ENCODE assay signal across 11 cellular contexts in genomic region chr14:103115086-103115679, GRCh38. TPM values are rescaled to one million over a fixed set of nuclear protein-coding genes. Genes with fewer than 3 reads are reported as not detected.
A peak's percentile ranks its signal among the peaks of the same experiment; 100 is the strongest.
DNase-seq lines count a peak whose midpoint lies in the region; ATAC-seq, FAIRE-seq and TF ChIP-seq lines count a peak whose summit lies in the region.
"Not testable (repeated sequence)": the region's sequence is repeated elsewhere in the genome, so short reads cannot be mapped to it uniquely, and the experiment has no call there.
"Had no signal": no experiment of that assay in that cellular context is flagged by ENCODE, and none has a peak within 500 bp of the region (broad histone marks: within the 10 kb centered on the region; RNA-seq: fewer than 3 reads in every experiment).

No MANE protein-coding gene starts in this region.

- not testable (repeated sequence) for H3K36me3 ChIP-seq in GM12878 (ENCODE audit: control insufficient read depth in 2 of 2, insufficient read depth in 2 of 2, low read length in 1 of 2); gastroesophageal sphincter; mucosa of rectum (ENCODE audit: control insufficient read depth in 2 of 2, insufficient read depth in 2 of 2, low read length in 2 of 2); skeletal muscle tissue (ENCODE audit: control insufficient read depth in 3 of 3, insufficient read depth in 3 of 3, low read length in 3 of 3); uterus

- H3K4me3 ChIP-seq in GM12878; skeletal muscle tissue (ENCODE audit: low read length in 3 of 3); uterus: not testable (repeated sequence)
- H3K4me3 ChIP-seq in gastroesophageal sphincter (peak overlapping the region in 1 of 2 donors; percentile 30), mucosa of rectum (ENCODE audit: low read length in 2 of 2) (peak overlapping the region in 1 of 2 donors; percentile 71)

- H3K36me3 Mint-ChIP-seq in activated CD4-positive, alpha-beta memory T cell treated with anti-CD3 and anti-CD28 coated beads for 36 hours, result not testable (repeated sequence)

- H3K9me3 Mint-ChIP-seq in activated CD4-positive, alpha-beta memory T cell treated with anti-CD3 and anti-CD28 coated beads for 36 hours, result not testable (repeated sequence)

- 38% methylated on average over 12 of the region's 12 CpGs for WGBS in GM12878 (ENCODE audit: insufficient coverage, insufficient replicate concordance, low lambda C conversion rate, missing lambda C conversion rate)
- 44 to 78% methylated on average over 6 to 7 of the region's 12 CpGs for WGBS in gastroesophageal sphincter (ENCODE audit: low coverage in 1 of 2), 2 donors

- not testable (repeated sequence) for H3K79me2 ChIP-seq in GM12878 (ENCODE audit: control insufficient read depth, insufficient read depth, low read length)

- not testable (repeated sequence) for H3K27ac Mint-ChIP-seq in activated CD4-positive, alpha-beta memory T cell treated with anti-CD3 and anti-CD28 coated beads for 36 hours

- H2AFZ ChIP-seq in GM12878 (ENCODE audit: control insufficient read depth, low read depth, low read length), result peak overlapping the region; percentile 59

- not testable (repeated sequence) for TF ChIP-seq POLR2A in GM12891 (IDR thresholded peaks at IDR 0.05; ENCODE audit: low read depth, low read length); GM12878 (IDR thresholded peaks at IDR 0.05; ENCODE audit: low read depth, low read length); gastroesophageal sphincter (IDR thresholded peaks at IDR 0.05); uterus (IDR thresholded peaks at IDR 0.05)

- not testable (repeated sequence) for H3K9me3 ChIP-seq in GM12878 (replicated peaks; ENCODE audit: control insufficient read depth, insufficient read depth, low read length); gastroesophageal sphincter; mucosa of rectum (ENCODE audit: control insufficient read depth in 2 of 2, low read length in 2 of 2); skeletal muscle tissue (ENCODE audit: control insufficient read depth in 3 of 3, low read length in 3 of 3); uterus

- in situ Hi-C loops in GM12878 (cut with MboI), result not testable (repeated sequence)

- TF ChIP-seq EP300 in GM12878 (IDR thresholded peaks at IDR 0.05; ENCODE audit: borderline replicate concordance in 1 of 2, control insufficient read depth in 1 of 2, low read depth in 2 of 2, low read length in 2 of 2); gastroesophageal sphincter (IDR thresholded peaks at IDR 0.05): not testable (repeated sequence)

- POLR2A ChIA-PET in activated CD4-positive, alpha-beta memory T cell treated with anti-CD3 and anti-CD28 coated beads for 36 hours (lab: Charles Lee), result not testable (repeated sequence)
- POLR2A ChIA-PET in GM12878 (lab: Charles Lee), result interaction anchor here (1.2 kb wide), 1 partner anchor 9 kb away, joined by 3 read pairs; no protein-coding TSS in a partner anchor

- not testable (repeated sequence) for H3K27me3 ChIP-seq in GM12878 (replicated peaks in 1 of 2; ENCODE audit: control insufficient read depth in 2 of 2, insufficient read depth in 2 of 2, low read length in 1 of 2); mucosa of rectum (ENCODE audit: control insufficient read depth in 2 of 2, insufficient read depth in 2 of 2, low read length in 2 of 2); skeletal muscle tissue (ENCODE audit: control insufficient read depth in 3 of 3, insufficient read depth in 3 of 3, low read length in 3 of 3); uterus
- H3K27me3 ChIP-seq in gastroesophageal sphincter, result peaks cover 21% of the 10 kb centered on the region

- CTCF ChIA-PET in activated CD4-positive, alpha-beta memory T cell treated with anti-CD3 and anti-CD28 coated beads for 36 hours (lab: Charles Lee), result interaction anchor here (1.4 to 1.6 kb wide), 2 partner anchors 10 to 11 kb away, joined by 8 read pairs; no protein-coding TSS in a partner anchor
- CTCF ChIA-PET in GM12878 (lab: Yijun Ruan, JAX), result interaction anchor here (1.0 to 2.5 kb wide), 4 partner anchors 10 to 66 kb away, joined by 3 to 16 read pairs (median 12); no protein-coding TSS in a partner anchor

- H3K4me1 Mint-ChIP-seq in activated CD4-positive, alpha-beta memory T cell treated with anti-CD3 and anti-CD28 coated beads for 36 hours (ENCODE audit: low read depth), result not testable (repeated sequence)

- H3K27ac ChIP-seq in GM12878 (ENCODE audit: control insufficient read depth, insufficient read depth) (peak overlapping the region; percentile 79), gastroesophageal sphincter (peak overlapping the region in 3 of 4 donors; percentile 54 to 64 (median 61)), mucosa of rectum (ENCODE audit: low read depth in 2 of 2, low read length in 2 of 2) (peak overlapping the region; percentile 57 to 63), uterus (peak overlapping the region; percentile 67 to 72)
- not testable (repeated sequence) for H3K27ac ChIP-seq in skeletal muscle tissue (ENCODE audit: low read depth, low read length)

- intact Hi-C loops in activated CD4-positive, alpha-beta memory T cell treated with anti-CD3 and anti-CD28 coated beads for 36 hours (cut with micrococcal nuclease); GM12878 (cut with micrococcal nuclease; ENCODE audit: unreplicated experiment); uterus (cut with DNase I; ENCODE audit: low total_unique reads): not testable (repeated sequence)

- not testable (repeated sequence) for TF ChIP-seq RAD21 in GM12878 (IDR thresholded peaks at IDR 0.05; ENCODE audit: insufficient read depth, low read depth, low read length)

- SMC1A ChIA-PET in GM12878 (lab: Charles Lee; ENCODE audit: uncharacterized antibody, unreplicated experiment), result interaction anchor here (1.3 to 2.5 kb wide), 2 partner anchors 10 to 26 kb away, joined by 4 to 11 read pairs; no protein-coding TSS in a partner anchor

- not testable (repeated sequence) for H3K4me3 Mint-ChIP-seq in activated CD4-positive, alpha-beta memory T cell treated with anti-CD3 and anti-CD28 coated beads for 36 hours

- peak; percentile 32 for ATAC-seq in GM12878
- not testable (repeated sequence) for ATAC-seq in gastroesophageal sphincter

- H3K9ac ChIP-seq in GM12878 (ENCODE audit: control insufficient read depth, insufficient read depth, low read length), result peak overlapping the region; percentile 24; the same call in 1 of the 2 replicates
- H3K9ac ChIP-seq in mucosa of rectum (ENCODE audit: low read depth in 1 of 2, low read length in 2 of 2), result peak overlapping the region in 1 of 2 donors; percentile 3
- H3K9ac ChIP-seq in skeletal muscle tissue (ENCODE audit: low read depth in 1 of 3, low read length in 3 of 3), result peak overlapping the region in 2 of 3 donors; percentile 14 to 33

- H4K20me1 ChIP-seq in GM12878 (ENCODE audit: control insufficient read depth, insufficient read depth), result not testable (repeated sequence)

- not testable (repeated sequence) for BruUV-seq in GM12878 (replicated peaks; lab: Mats Ljungman, UMichigan)

- not testable (repeated sequence) for H3K27me3 Mint-ChIP-seq in activated CD4-positive, alpha-beta memory T cell treated with anti-CD3 and anti-CD28 coated beads for 36 hours

- not testable (repeated sequence) for TF ChIP-seq CTCF in GM12878 (IDR thresholded peaks at IDR 0.05 in 2 of 3, conservative IDR thresholded peaks at IDR 0.05 in 1 of 3; ENCODE audit: control insufficient read depth in 2 of 3, extremely low read depth in 1 of 3, insufficient read depth in 1 of 3, low read depth in 3 of 3, low read length in 3 of 3); gastroesophageal sphincter (IDR thresholded peaks at IDR 0.05); uterus (IDR thresholded peaks at IDR 0.05)

- FAIRE-seq in GM12891 (lab: Jason Lieb, UNC), result peak; percentile 75
- FAIRE-seq in GM12878 (lab: Jason Lieb, UNC), result not testable (repeated sequence)

- H3K4me2 ChIP-seq in GM12878 (ENCODE audit: control insufficient read depth, insufficient read depth), result peak overlapping the region; percentile 85

- RAD21 ChIA-PET in GM12878 (lab: Charles Lee; ENCODE audit: unreplicated experiment), result interaction anchor here (1.4 to 1.7 kb wide), 2 partner anchors 10 to 27 kb away, joined by 6 to 8 read pairs; no protein-coding TSS in a partner anchor

- H3K4me1 ChIP-seq in GM12878 (ENCODE audit: control insufficient read depth, insufficient read depth, low read length), result peaks cover 58% of the 10 kb centered on the region
- H3K4me1 ChIP-seq in gastroesophageal sphincter, result peaks cover 0 to 67% (median 21%) of the 10 kb centered on the region in 3 donors
- peaks cover 19 to 20% of the 10 kb centered on the region in 2 donors for H3K4me1 ChIP-seq in mucosa of rectum (ENCODE audit: control insufficient read depth in 2 of 2, insufficient read depth in 2 of 2, low read length in 2 of 2)
- peaks cover 41 to 47% (median 43%) of the 10 kb centered on the region in 3 donors for H3K4me1 ChIP-seq in skeletal muscle tissue (ENCODE audit: control insufficient read depth in 3 of 3, insufficient read depth in 3 of 3, low read length in 3 of 3)
- peaks cover 0 to 15% of the 10 kb centered on the region in 2 donors for H3K4me1 ChIP-seq in uterus

- not testable (repeated sequence) for DNase-seq in GM12891 (ENCODE audit: insufficient read length, low spot score); GM12878 (ENCODE audit: low read depth, low spot score); uterus
- DNase-seq in OCI-M1 (lab: John Stamatoyannopoulos, UW), result peak; percentile 81
- peak; percentile 33 for DNase-seq in activated CD4-positive, alpha-beta memory T cell treated with anti-CD3 and anti-CD28 coated beads for 36 hours

RNA-seq across cellular contexts. Expression of gene TNFAIP2, which starts 8.1 kb away (rescaled TPM):
- polyA plus RNA-seq in GM12891 (2012; ENCODE audit: low read depth, missing spikeins), result 68.7 TPM
- total RNA-seq in activated CD4-positive, alpha-beta memory T cell treated with anti-CD3 and anti-CD28 coated beads for 36 hours, result under 1 TPM; 0.50 to 0.56 TPM
- 228 and 277 TPM in 2 replicates for total RNA-seq in GM12878 (2013; cell fraction: nucleolus; rRNA removed)
- total RNA-seq in GM12878 (2014; rRNA removed) (75.4 and 81.6 TPM in 2 replicates), GM12878 (2014; rRNA removed; fragmentation: Illumina TruSeq; extraction: Trizol) (51.0 and 58.3 TPM in 2 replicates), GM12878 (2021) (107 and 116 TPM in 2 replicates), gastroesophageal sphincter (10 to 100 TPM; 51.6 to 61.9 (median 59.1) TPM), skeletal muscle tissue (21.9 TPM), uterus (10 to 100 TPM; 29.4 to 81.4 (median 60.6) TPM)
- polyA plus RNA-seq in GM12878 (2011; ENCODE audit: low read depth), result 25.2 TPM
- polyA plus RNA-seq in GM12878 (2011; rRNA removed) (38.5 and 66.7 TPM in 2 replicates), GM12878 (2014; fragmentation: Illumina TruSeq; extraction: Trizol) (36.8 and 67.5 TPM in 2 replicates), GM12878 (2014; fragmentation: Nextera tagmentation; extraction: Ambion mirVana) (100 to 1,000 TPM in 1 of 2 experiments, 10 to 100 TPM in 1; 85.6 to 106 TPM), GM12878 (2014; rRNA removed) (137 and 150 TPM in 2 replicates), GM12878 (2016; fragmentation: Nextera tagmentation; extraction: Ambion mirVana) (1 to 10 TPM; 7.1 TPM)
- polyA plus RNA-seq in GM12878 (2011; cell fraction: cytosol; rRNA removed), result 82.8 and 101 TPM in 2 replicates
- 340 and 362 TPM in 2 replicates for polyA plus RNA-seq in GM12878 (2011; cell fraction: nucleus; rRNA removed)
- 41.1 and 61.7 TPM in 2 replicates for polyA plus RNA-seq in GM12878 (2012)
- 29.0 and 63.6 TPM in 2 replicates for polyA minus RNA-seq in GM12878 (2011; rRNA and poly(A)+ RNA removed)
- polyA minus RNA-seq in GM12878 (2011; cell fraction: cytosol; rRNA and poly(A)+ RNA removed), result 40.4 and 44.5 TPM in 2 replicates
- polyA minus RNA-seq in GM12878 (2011; cell fraction: nucleus; rRNA and poly(A)+ RNA removed), result 25.3 and 36.6 TPM in 2 replicates

RNA-seq across cellular contexts. Expression of gene EXOC3L4, which starts 20.7 kb away (rescaled TPM):
- polyA plus RNA-seq in GM12891 (2012; ENCODE audit: low read depth, missing spikeins), result not detected
- total RNA-seq in activated CD4-positive, alpha-beta memory T cell treated with anti-CD3 and anti-CD28 coated beads for 36 hours, result not detected
- not detected in 2 replicates for total RNA-seq in GM12878 (2013; cell fraction: nucleolus; rRNA removed)
- total RNA-seq in GM12878 (2014; rRNA removed) (not detected in 2 replicates), GM12878 (2014; rRNA removed; fragmentation: Illumina TruSeq; extraction: Trizol) (not detected in 2 replicates), GM12878 (2021) (not detected in 2 replicates), gastroesophageal sphincter (1 to 10 TPM in 1 of 4 donors, under 1 TPM in 2, not detected in 1; 0.40 to 3.6 (median 0.45) TPM), skeletal muscle tissue (0.52 TPM), uterus (1 to 10 TPM in 1 of 4 donors, under 1 TPM in 2, not detected in 1; under 0.01 to 5.6 (median 0.41) TPM)
- polyA plus RNA-seq in GM12878 (2011; ENCODE audit: low read depth), result not detected
- polyA plus RNA-seq in GM12878 (2011; rRNA removed) (not detected in 2 replicates), GM12878 (2014; fragmentation: Illumina TruSeq; extraction: Trizol) (not detected in 2 replicates), GM12878 (2014; fragmentation: Nextera tagmentation; extraction: Ambion mirVana) (not detected), GM12878 (2014; rRNA removed) (not detected in 2 replicates), GM12878 (2016; fragmentation: Nextera tagmentation; extraction: Ambion mirVana) (not detected)
- not detected in 2 replicates for polyA plus RNA-seq in GM12878 (2011; cell fraction: cytosol; rRNA removed)
- 0.15 TPM in 1 of 2 replicates, not detected in the other for polyA plus RNA-seq in GM12878 (2011; cell fraction: nucleus; rRNA removed)
- polyA plus RNA-seq in GM12878 (2012), result not detected in 2 replicates
- not detected in 2 replicates for polyA minus RNA-seq in GM12878 (2011; rRNA and poly(A)+ RNA removed)
- not detected in 2 replicates for polyA minus RNA-seq in GM12878 (2011; cell fraction: cytosol; rRNA and poly(A)+ RNA removed)
- polyA minus RNA-seq in GM12878 (2011; cell fraction: nucleus; rRNA and poly(A)+ RNA removed), result not detected in 2 replicates
- total RNA-seq: dermis microvascular lymphatic vessel endothelial cell had no signal

RNA-seq across cellular contexts. Expression of gene LBHD2, which starts 31.2 kb away (rescaled TPM):
- polyA plus RNA-seq in GM12891 (2012; ENCODE audit: low read depth, missing spikeins), result not detected
- total RNA-seq in activated CD4-positive, alpha-beta memory T cell treated with anti-CD3 and anti-CD28 coated beads for 36 hours, result not detected
- total RNA-seq in GM12878 (2013; cell fraction: nucleolus; rRNA removed), result not detected in 2 replicates
- total RNA-seq in GM12878 (2014; rRNA removed) (not detected in 2 replicates), GM12878 (2014; rRNA removed; fragmentation: Illumina TruSeq; extraction: Trizol) (not detected in 2 replicates), GM12878 (2021) (not detected in 2 replicates), gastroesophageal sphincter (not detected), skeletal muscle tissue (not detected), uterus (not detected)
- not detected for polyA plus RNA-seq in GM12878 (2011; ENCODE audit: low read depth)
- polyA plus RNA-seq in GM12878 (2011; rRNA removed) (not detected in 2 replicates), GM12878 (2014; fragmentation: Illumina TruSeq; extraction: Trizol) (not detected in 2 replicates), GM12878 (2014; fragmentation: Nextera tagmentation; extraction: Ambion mirVana) (not detected), GM12878 (2014; rRNA removed) (not detected in 2 replicates), GM12878 (2016; fragmentation: Nextera tagmentation; extraction: Ambion mirVana) (not detected)
- polyA plus RNA-seq in GM12878 (2011; cell fraction: cytosol; rRNA removed), result not detected in 2 replicates
- polyA plus RNA-seq in GM12878 (2011; cell fraction: nucleus; rRNA removed), result not detected in 2 replicates
- polyA plus RNA-seq in GM12878 (2012), result not detected in 2 replicates
- polyA minus RNA-seq in GM12878 (2011; rRNA and poly(A)+ RNA removed), result not detected in 2 replicates
- not detected in 2 replicates for polyA minus RNA-seq in GM12878 (2011; cell fraction: cytosol; rRNA and poly(A)+ RNA removed)
- polyA minus RNA-seq in GM12878 (2011; cell fraction: nucleus; rRNA and poly(A)+ RNA removed), result not detected in 2 replicates
- total RNA-seq: dermis microvascular lymphatic vessel endothelial cell, renal cortical epithelial cell, thyroid gland had no signal

RNA-seq across cellular contexts. Expression of gene CDC42BPB, which starts 57.8 kb away (rescaled TPM):
- 11.6 TPM for polyA plus RNA-seq in GM12891 (2012; ENCODE audit: low read depth, missing spikeins)
- total RNA-seq in activated CD4-positive, alpha-beta memory T cell treated with anti-CD3 and anti-CD28 coated beads for 36 hours, result 1 to 10 TPM; 6.4 to 7.4 TPM
- total RNA-seq in GM12878 (2013; cell fraction: nucleolus; rRNA removed), result 103 and 127 TPM in 2 replicates
- 15.3 and 19.9 TPM in 2 replicates for total RNA-seq in GM12878 (2014; rRNA removed)
- total RNA-seq in GM12878 (2014; rRNA removed; fragmentation: Illumina TruSeq; extraction: Trizol), result 10.0 and 10.7 TPM in 2 replicates
- 20.3 and 22.0 TPM in 2 replicates for total RNA-seq in GM12878 (2021)
- 9.3 TPM for polyA plus RNA-seq in GM12878 (2011; ENCODE audit: low read depth)
- 17.4 and 22.1 TPM in 2 replicates for polyA plus RNA-seq in GM12878 (2011; rRNA removed)
- polyA plus RNA-seq in GM12878 (2011; cell fraction: cytosol; rRNA removed), result 23.8 and 26.2 TPM in 2 replicates
- polyA plus RNA-seq in GM12878 (2011; cell fraction: nucleus; rRNA removed), result 61.2 and 90.5 TPM in 2 replicates
- polyA plus RNA-seq in GM12878 (2012), result 12.2 and 14.2 TPM in 2 replicates
- polyA plus RNA-seq in GM12878 (2014; fragmentation: Illumina TruSeq; extraction: Trizol), result 8.4 and 15.9 TPM in 2 replicates
- under 1 TPM; 0.42 to 0.46 TPM for polyA plus RNA-seq in GM12878 (2014; fragmentation: Nextera tagmentation; extraction: Ambion mirVana)
- 18.3 and 23.6 TPM in 2 replicates for polyA plus RNA-seq in GM12878 (2014; rRNA removed)
- 1 to 10 TPM in 1 of 2 experiments, under 1 TPM in 1; 0.82 to 1.7 TPM for polyA plus RNA-seq in GM12878 (2016; fragmentation: Nextera tagmentation; extraction: Ambion mirVana)
- 44.8 and 46.7 TPM in 2 replicates for polyA minus RNA-seq in GM12878 (2011; rRNA and poly(A)+ RNA removed)
- polyA minus RNA-seq in GM12878 (2011; cell fraction: cytosol; rRNA and poly(A)+ RNA removed), result 14.2 and 15.8 TPM in 2 replicates
- polyA minus RNA-seq in GM12878 (2011; cell fraction: nucleus; rRNA and poly(A)+ RNA removed), result 20.3 and 38.5 TPM in 2 replicates
- total RNA-seq in gastroesophageal sphincter, result 100 to 1,000 TPM in 1 of 4 donors, 10 to 100 TPM in 3; 86.7 to 151 (median 97.3) TPM
- 50.1 TPM for total RNA-seq in skeletal muscle tissue
- 100 to 1,000 TPM in 2 of 4 donors, 10 to 100 TPM in 2; 80.6 to 157 (median 118) TPM for total RNA-seq in uterus

Comparison
In these comparisons a context has a peak if more than half of its experiments do, and no peak if none do; other contexts are left out.
1. RNA of gene TNFAIP2, which starts 8.1 kb away (total RNA-seq): 51.0 to 277 TPM in GM12878, 29.4 to 81.4 TPM in uterus, 51.6 to 61.9 TPM in gastroesophageal sphincter and 21.9 TPM in skeletal muscle tissue (single experiment); 0.50 to 0.56 TPM in activated CD4-positive, alpha-beta memory T cell treated with anti-CD3 and anti-CD28 coated beads for 36 hours; every median in the first group is over 10 times any median in the second.